In the genomic region with DNA sequence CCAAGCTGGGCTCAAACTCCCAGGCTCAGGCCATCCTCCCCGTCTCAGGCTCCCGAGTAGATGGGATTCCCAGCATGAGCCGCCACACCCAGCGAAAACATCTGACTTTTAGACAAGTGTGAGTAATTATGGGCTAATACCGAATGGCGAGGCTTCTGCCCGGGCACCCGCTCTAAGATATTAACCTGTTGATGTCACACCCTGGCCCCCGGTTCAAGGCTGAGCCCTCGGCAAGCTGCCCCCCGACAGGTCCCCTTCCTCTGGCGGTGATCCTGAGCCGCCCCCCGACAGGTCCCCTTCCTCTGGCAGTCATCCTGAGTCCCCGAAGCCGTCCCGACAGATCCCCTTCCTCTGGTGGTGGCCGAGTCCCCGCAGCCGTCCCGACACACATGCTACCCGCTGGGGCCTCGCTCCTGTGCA, we compare ENCODE assay signal across 11 cellular contexts. TPM values are rescaled to one million over a fixed set of nuclear protein-coding genes. Genes with fewer than 3 reads are reported as not detected.
A peak's percentile ranks its signal among the peaks of the same experiment; 100 is the strongest.
DNase-seq lines count a peak whose midpoint lies in the region; ATAC-seq and TF ChIP-seq lines count a peak whose summit lies in the region.
"Had no signal": no experiment of that assay in that cellular context is flagged by ENCODE, and none has a peak within 500 bp of the region (broad histone marks: within the 10 kb centered on the region; RNA-seq: fewer than 3 reads in every experiment).

No MANE protein-coding gene starts in this region.

- H3K4me1 ChIP-seq in esophagus squamous epithelium (peaks cover 34 to 79% (median 47%) of the 10 kb centered on the region in 3 donors), suprapubic skin (peaks cover 65% of the 10 kb centered on the region), lower lobe of right lung (peaks cover 17% of the 10 kb centered on the region)

- DNase-seq in esophagus squamous epithelium (lab: John Stamatoyannopoulos, UW) (no peak), suprapubic skin (ENCODE audit: low spot score in 2 of 2) (peak in 1 of 2 donors; percentile 78), NCI-H524 (lab: John Stamatoyannopoulos, UW) (no peak), lower lobe of right lung (no peak)
- DNase-seq: activated T-cell treated with anti-CD3 and anti-CD28 coated beads, Interleukin-2, amount 50 U/mL, for 1 hour; NCI-H2081 treated with DMSO at 0.1 percent for 48 hours; thyroid gland had no signal

- no peak for TF ChIP-seq RAD21 in Ishikawa (IDR thresholded peaks at IDR 0.05; ENCODE audit: low read depth)

- H3K9me3 ChIP-seq in esophagus squamous epithelium (no peaks in the 10 kb centered on the region), suprapubic skin (no peaks in the 10 kb centered on the region), lower lobe of right lung (no peaks in the 10 kb centered on the region)
- H3K9me3 ChIP-seq: thyroid gland had no signal

- TF ChIP-seq EP300 in Ishikawa (IDR thresholded peaks at IDR 0.05; ENCODE audit: borderline replicate concordance) (no peak), suprapubic skin (IDR thresholded peaks at IDR 0.05) (no peak)

- intact Hi-C loops in esophagus squamous epithelium (cut with DNase I): no loop called here
- intact Hi-C loops in lower lobe of right lung (cut with DNase I): no loop called here

- WGBS in esophagus squamous epithelium, 2 donors: 32 to 57% methylated on average over 12 to 22 of the region's 23 CpGs
- 21% methylated on average over 18 of the region's 23 CpGs for WGBS in suprapubic skin

- H3K36me3 ChIP-seq in esophagus squamous epithelium (peaks cover 0 to 27% (median 0%) of the 10 kb centered on the region in 3 donors), suprapubic skin (peaks cover 6% of the 10 kb centered on the region), lower lobe of right lung (peaks cover 18% of the 10 kb centered on the region)
- H3K36me3 ChIP-seq: thyroid gland had no signal

- TF ChIP-seq CTCF in esophagus squamous epithelium (IDR thresholded peaks at IDR 0.05) (no peak), suprapubic skin (IDR thresholded peaks at IDR 0.05) (no peak), lower lobe of right lung (IDR thresholded peaks at IDR 0.05) (no peak)

- no peak for ATAC-seq in lower lobe of right lung
- ATAC-seq: left lobe of liver, SK-N-SH treated with all-trans-retinoic acid at 6 μM for 48 hours had no signal

- TF ChIP-seq POLR2A in esophagus squamous epithelium (IDR thresholded peaks at IDR 0.05) (no peak), suprapubic skin (IDR thresholded peaks at IDR 0.05) (no peak)

- H3K27me3 ChIP-seq in esophagus squamous epithelium (no peaks in the 10 kb centered on the region), suprapubic skin (no peaks in the 10 kb centered on the region), lower lobe of right lung (ENCODE audit: low read depth) (no peaks in the 10 kb centered on the region)
- H3K27me3 ChIP-seq: thyroid gland had no signal

- peak overlapping the region in 2 of 4 donors; percentile 22 to 26 for H3K4me3 ChIP-seq in esophagus squamous epithelium
- H3K4me3 ChIP-seq in suprapubic skin: no peak overlapping the region
- H3K4me3 ChIP-seq in lower lobe of right lung: no peak overlapping the region
- H3K4me3 ChIP-seq: thyroid gland had no signal

- H3K27ac ChIP-seq in esophagus squamous epithelium (peak overlapping the region; percentile 55 to 98 (median 97)), suprapubic skin (peak overlapping the region; percentile 47), lower lobe of right lung (no peak overlapping the region)
- H3K27ac ChIP-seq: KMS-11, thyroid gland had no signal

TF ChIP-seq in Ishikawa, 13 proteins besides CTCF, POLR2A, EP300 and RAD21:
- TF ChIP-seq NFIC (IDR thresholded peaks at IDR 0.05): no peak
- TF ChIP-seq YY1 (IDR thresholded peaks at IDR 0.05; ENCODE audit: low read depth): no peak
- no peak for TF ChIP-seq CEBPB (IDR thresholded peaks at IDR 0.05)
- TF ChIP-seq MAX (IDR thresholded peaks at IDR 0.05): no peak
- 0 out of 2 replicates have a peak, but pooled peaks have one; percentile 13 for TF ChIP-seq TCF12 (IDR thresholded peaks at IDR 0.05; ENCODE audit: low read depth)

RNA-seq across cellular contexts. Expression of gene PSMG3, which starts 5.2 kb away (rescaled TPM):
- total RNA-seq in esophagus squamous epithelium: 10 to 100 TPM; 44.5 to 63.6 (median 47.4) TPM
- total RNA-seq in suprapubic skin: 10 to 100 TPM; 35.7 to 79.0 (median 62.0) TPM
- total RNA-seq in lower lobe of right lung: 19.7 TPM

RNA-seq across cellular contexts. Expression of gene TMEM184A, which starts 8.6 kb away (rescaled TPM):
- total RNA-seq in esophagus squamous epithelium (100 to 1,000 TPM in 2 of 4 donors, 10 to 100 TPM in 2; 56.7 to 204 (median 98.9) TPM), suprapubic skin (100 to 1,000 TPM in 3 of 4 donors, 10 to 100 TPM in 1; 55.0 to 234 (median 112) TPM), lower lobe of right lung (4.3 TPM)

RNA-seq across cellular contexts. Expression of gene MAFK, which starts 34.1 kb away (rescaled TPM):
- total RNA-seq in esophagus squamous epithelium (10 to 100 TPM; 11.3 to 26.9 (median 18.9) TPM), suprapubic skin (10 to 100 TPM; 29.3 to 65.0 (median 36.2) TPM), lower lobe of right lung (49.7 TPM)

Comparison
In these comparisons a context has a peak if more than half of its experiments do, and no peak if none do; other contexts are left out.
1. RNA of gene TMEM184A, which starts 8.6 kb away (total RNA-seq): 56.7 to 204 TPM in esophagus squamous epithelium and 55.0 to 234 TPM in suprapubic skin; 4.3 TPM in lower lobe of right lung (single experiment); every median in the first group is over 10 times any median in the second.